ENCODE assay signal across 8 cellular contexts in the genomic region with DNA sequence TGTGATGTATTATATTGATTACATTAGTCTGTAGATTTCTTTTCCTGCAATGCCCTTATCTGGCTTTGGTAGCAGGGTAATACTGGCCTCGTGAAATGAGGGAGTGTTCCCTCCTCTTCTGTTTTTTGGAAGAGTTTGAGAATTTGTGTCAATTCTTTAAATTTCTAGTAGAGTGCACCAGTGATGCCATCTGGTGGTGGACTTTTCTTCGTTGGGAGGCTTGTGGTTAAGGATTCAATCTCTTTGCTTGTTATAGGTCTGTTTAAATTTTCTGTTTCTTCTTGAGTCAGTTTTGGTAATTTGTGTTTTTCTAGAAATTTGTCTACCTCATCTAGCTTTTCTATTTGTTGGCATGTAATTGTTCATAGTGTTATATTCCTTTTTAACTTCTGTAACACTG. TPM values are rescaled to one million over a fixed set of nuclear protein-coding genes. Genes with fewer than 3 reads are reported as not detected.
DNase-seq lines count a peak whose midpoint lies in the region; ATAC-seq and TF ChIP-seq lines count a peak whose summit lies in the region.

No MANE protein-coding gene starts in this region.

- WGBS in SK-N-SH (ENCODE audit: low lambda C conversion rate) = 8% methylated on average over 2 of the region's 2 CpGs

- no peaks in the 10 kb centered on the region for H3K27me3 ChIP-seq in SK-N-SH (ENCODE audit: insufficient read depth)
- no peaks in the 10 kb centered on the region for H3K27me3 ChIP-seq in Loucy (ENCODE audit: insufficient read depth, low read length, poor library complexity, severe bottlenecking)

- H3K4me1 ChIP-seq in SK-N-SH (ENCODE audit: control insufficient read depth in 1 of 2, insufficient read depth in 2 of 2, low read depth in 1 of 2, low read length in 1 of 2) (no peaks in the 10 kb centered on the region), Loucy (ENCODE audit: insufficient read depth, low read length, poor library complexity, severe bottlenecking) (peaks cover 16% of the 10 kb centered on the region)

- H4K20me1 ChIP-seq in SK-N-SH (ENCODE audit: insufficient read depth) (no peaks in the 10 kb centered on the region), Loucy (ENCODE audit: insufficient read depth, low read length, poor library complexity, severe bottlenecking) (peaks cover 21% of the 10 kb centered on the region)

- no peak overlapping the region for H3K4me3 Mint-ChIP-seq in activated CD8-positive, alpha-beta T cell treated with anti-CD3 and anti-CD28 coated beads for 36 hours

- H3K27ac Mint-ChIP-seq in activated CD8-positive, alpha-beta T cell treated with anti-CD3 and anti-CD28 coated beads for 36 hours = no peak overlapping the region

- no peaks in the 10 kb centered on the region for H3K9me2 ChIP-seq in SK-N-SH
- H3K9me2 ChIP-seq in Loucy (replicated peaks; ENCODE audit: low read depth, low read length) = no peaks in the 10 kb centered on the region

- TF ChIP-seq RAD21 in SK-N-SH (IDR thresholded peaks at IDR 0.05; ENCODE audit: low read length) = peak; percentile 52

- ATAC-seq in SK-N-SH treated with all-trans-retinoic acid at 6 μM for 48 hours (no peak), GM18519 (IDR thresholded peaks at IDR 0.05; ENCODE audit: low FRiP score, unreplicated experiment) (no peak)
- peak; percentile 49 for ATAC-seq in activated CD8-positive, alpha-beta T cell treated with anti-CD3 and anti-CD28 coated beads for 36 hours

- H3K9ac ChIP-seq in SK-N-SH (no peak overlapping the region), Loucy (ENCODE audit: low read depth, low read length, poor library complexity, severe bottlenecking) (no peak overlapping the region)

- intact Hi-C loops in activated CD8-positive, alpha-beta T cell treated with anti-CD3 and anti-CD28 coated beads for 36 hours (cut with micrococcal nuclease) = no loop called here

- H3K27me3 Mint-ChIP-seq in activated CD8-positive, alpha-beta T cell treated with anti-CD3 and anti-CD28 coated beads for 36 hours = peaks cover 4% of the 10 kb centered on the region

- no peak for TF ChIP-seq EP300 in SK-N-SH (IDR thresholded peaks at IDR 0.05; ENCODE audit: borderline replicate concordance in 1 of 2, low read depth in 1 of 2, low read length in 1 of 2)

- CTCF ChIA-PET in SK-N-SH (lab: Yijun Ruan, JAX) = interaction anchor here (1.4 to 1.5 kb wide), 2 partner anchors 65 to 71 kb away, joined by 3 to 6 read pairs; no protein-coding TSS in a partner anchor
- CTCF ChIA-PET in activated CD8-positive, alpha-beta T cell treated with anti-CD3 and anti-CD28 coated beads for 36 hours (lab: Charles Lee) = interaction anchor here (0.7 to 1.8 kb wide), 5 partner anchors 10 to 116 kb away, joined by 3 to 4 read pairs (median 4); no protein-coding TSS in a partner anchor

- H3K4me3 ChIP-seq in SK-N-SH (ENCODE audit: low read depth in 2 of 2, low read length in 1 of 2) (peak overlapping the region in 1 of 2 experiments; percentile 35; a peak in 1 of 4 replicates), Loucy (ENCODE audit: low read length, poor library complexity, severe bottlenecking) (no peak overlapping the region)

- DNase-seq in SK-N-SH (no peak), iris pigment epithelial cell (ENCODE audit: low read depth) (peak; percentile 47), ureter (ENCODE audit: low spot score) (no peak), NK-92 (lab: John Stamatoyannopoulos, UW; ENCODE audit: unreplicated experiment) (no peak)
- DNase-seq in activated CD8-positive, alpha-beta T cell treated with anti-CD3 and anti-CD28 coated beads for 36 hours = peak; percentile 73

- H3F3A ChIP-seq in SK-N-SH (replicated peaks; ENCODE audit: insufficient read depth) = peaks cover 4% of the 10 kb centered on the region
- H3F3A ChIP-seq in Loucy (ENCODE audit: low read depth) = no peaks in the 10 kb centered on the region

- TF ChIP-seq CTCF in SK-N-SH (IDR thresholded peaks at IDR 0.05) (peak; percentile 59), Loucy (conservative IDR thresholded peaks at IDR 0.05; ENCODE audit: low read length) (peak; percentile 90)
- peak; percentile 69 for TF ChIP-seq CTCF in activated CD8-positive, alpha-beta T cell treated with anti-CD3 and anti-CD28 coated beads for 36 hours (IDR thresholded peaks at IDR 0.05)

- POLR2A ChIA-PET in SK-N-SH (lab: Yijun Ruan, JAX) = interaction anchor here (0.7 kb wide), 1 partner anchor 109 kb away, joined by 4 read pairs; no protein-coding TSS in a partner anchor
- POLR2A ChIA-PET in activated CD8-positive, alpha-beta T cell treated with anti-CD3 and anti-CD28 coated beads for 36 hours (lab: Charles Lee) = no interaction called here

- no peak overlapping the region for H3K27ac ChIP-seq in SK-N-SH (ENCODE audit: low read depth in 2 of 2, low read length in 1 of 2)

- no peaks in the 10 kb centered on the region for H3K36me3 Mint-ChIP-seq in activated CD8-positive, alpha-beta T cell treated with anti-CD3 and anti-CD28 coated beads for 36 hours (ENCODE audit: low read depth)

- no peaks in the 10 kb centered on the region for H3K36me3 ChIP-seq in SK-N-SH (replicated peaks in 1 of 2; ENCODE audit: control insufficient read depth in 1 of 2, insufficient read depth in 2 of 2, low read length in 1 of 2)
- H3K36me3 ChIP-seq in Loucy (ENCODE audit: insufficient read depth, low read length) = peaks cover 30% of the 10 kb centered on the region; the same call in 1 of the 2 replicates

- H2AFZ ChIP-seq in SK-N-SH (ENCODE audit: low read depth) (no peak overlapping the region), Loucy (ENCODE audit: low read length) (no peak overlapping the region)

- peaks cover 5% of the 10 kb centered on the region; the same call in 1 of the 2 replicates for H3K9me3 ChIP-seq in SK-N-SH
- no peaks in the 10 kb centered on the region for H3K9me3 ChIP-seq in Loucy (ENCODE audit: insufficient read depth, low read depth, low read length)

- no peaks in the 10 kb centered on the region for H3K79me2 ChIP-seq in SK-N-SH (ENCODE audit: insufficient read depth)
- peaks cover 39% of the 10 kb centered on the region; the same call in 1 of the 2 replicates for H3K79me2 ChIP-seq in Loucy (ENCODE audit: insufficient read depth, low read length)

- no peaks in the 10 kb centered on the region for H3K4me1 Mint-ChIP-seq in activated CD8-positive, alpha-beta T cell treated with anti-CD3 and anti-CD28 coated beads for 36 hours (ENCODE audit: low read depth)

- no peaks in the 10 kb centered on the region for H3K9me3 Mint-ChIP-seq in activated CD8-positive, alpha-beta T cell treated with anti-CD3 and anti-CD28 coated beads for 36 hours

- H3K4me2 ChIP-seq in SK-N-SH = no peak overlapping the region
- H3K4me2 ChIP-seq in Loucy (ENCODE audit: low read depth, low read length, poor library complexity, severe bottlenecking) = peak overlapping the region; percentile 20

TF ChIP-seq in SK-N-SH, 30 proteins besides CTCF, POLR2A, EP300 and RAD21:
- TF ChIP-seq SMC3 (IDR thresholded peaks at IDR 0.05; ENCODE audit: low read depth, low read length) = peak; percentile 30; the same call in 1 of the 2 replicates
- TF ChIP-seq, protein P1, sequence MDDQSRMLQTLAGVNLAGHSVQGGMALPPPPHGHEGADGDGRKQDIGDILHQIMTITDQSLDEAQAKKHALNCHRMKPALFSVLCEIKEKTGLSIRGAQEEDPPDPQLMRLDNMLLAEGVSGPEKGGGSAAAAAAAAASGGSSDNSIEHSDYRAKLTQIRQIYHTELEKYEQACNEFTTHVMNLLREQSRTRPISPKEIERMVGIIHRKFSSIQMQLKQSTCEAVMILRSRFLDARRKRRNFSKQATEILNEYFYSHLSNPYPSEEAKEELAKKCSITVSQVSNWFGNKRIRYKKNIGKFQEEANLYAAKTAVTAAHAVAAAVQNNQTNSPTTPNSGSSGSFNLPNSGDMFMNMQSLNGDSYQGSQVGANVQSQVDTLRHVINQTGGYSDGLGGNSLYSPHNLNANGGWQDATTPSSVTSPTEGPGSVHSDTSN (IDR thresholded peaks at IDR 0.05) = no peak

TF ChIP-seq in SK-N-SH treated with all-trans-retinoic acid at 6 μM for 48 hours, 23 proteins besides CTCF, POLR2A, EP300 and RAD21 (continues in another document):
- TF ChIP-seq BACH2 (CRISPR knock-in tag; IDR thresholded peaks at IDR 0.05; ENCODE audit: borderline replicate concordance) (no peak), RARB (CRISPR knock-in tag; IDR thresholded peaks at IDR 0.05) (no peak), ZNF565 (CRISPR knock-in tag; conservative IDR thresholded peaks at IDR 0.05; ENCODE audit: low read depth) (no peak), TCF4 (CRISPR knock-in tag; IDR thresholded peaks at IDR 0.05; ENCODE audit: borderline replicate concordance) (no peak), TOX (CRISPR knock-in tag; IDR thresholded peaks at IDR 0.05; ENCODE audit: borderline replicate concordance) (no peak), SNAI2 (CRISPR knock-in tag; IDR thresholded peaks at IDR 0.05) (no peak), ZFP3 (CRISPR knock-in tag; IDR thresholded peaks at IDR 0.05) (no peak), ISL1 (CRISPR knock-in tag; IDR thresholded peaks at IDR 0.05) (no peak), ZNF70 (CRISPR knock-in tag; IDR thresholded peaks at IDR 0.05) (no peak)
- TF ChIP-seq, protein P2, sequence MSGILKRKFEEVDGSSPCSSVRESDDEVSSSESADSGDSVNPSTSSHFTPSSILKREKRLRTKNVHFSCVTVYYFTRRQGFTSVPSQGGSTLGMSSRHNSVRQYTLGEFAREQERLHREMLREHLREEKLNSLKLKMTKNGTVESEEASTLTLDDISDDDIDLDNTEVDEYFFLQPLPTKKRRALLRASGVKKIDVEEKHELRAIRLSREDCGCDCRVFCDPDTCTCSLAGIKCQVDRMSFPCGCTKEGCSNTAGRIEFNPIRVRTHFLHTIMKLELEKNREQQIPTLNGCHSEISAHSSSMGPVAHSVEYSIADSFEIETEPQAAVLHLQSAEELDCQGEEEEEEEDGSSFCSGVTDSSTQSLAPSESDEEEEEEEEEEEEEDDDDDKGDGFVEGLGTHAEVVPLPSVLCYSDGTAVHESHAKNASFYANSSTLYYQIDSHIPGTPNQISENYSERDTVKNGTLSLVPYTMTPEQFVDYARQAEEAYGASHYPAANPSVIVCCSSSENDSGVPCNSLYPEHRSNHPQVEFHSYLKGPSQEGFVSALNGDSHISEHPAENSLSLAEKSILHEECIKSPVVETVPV (CRISPR knock-in tag; IDR thresholded peaks at IDR 0.05) = no peak

RNA-seq across cellular contexts. Expression of a gene that starts 18.9 kb away (rescaled TPM):
- polyA plus RNA-seq in SK-N-SH (2012; rRNA removed) = 0.88 and 1.5 TPM in 2 replicates
- 0.62 and 1.1 TPM in 2 replicates for polyA plus RNA-seq in SK-N-SH (2012; cell fraction: cytosol; rRNA removed)
- 4.6 and 4.7 TPM in 2 replicates for polyA plus RNA-seq in SK-N-SH (2012; cell fraction: nucleus; rRNA removed)
- total RNA-seq in activated CD8-positive, alpha-beta T cell treated with anti-CD3 and anti-CD28 coated beads for 36 hours = under 1 TPM; 0.16 to 0.22 TPM
- total RNA-seq in ureter = 37.1 TPM

RNA-seq across cellular contexts. Expression of a gene that starts 46.5 kb away (rescaled TPM):
- 0.08 and 0.15 TPM in 2 replicates for polyA plus RNA-seq in SK-N-SH (2012; rRNA removed)
- polyA plus RNA-seq in SK-N-SH (2012; cell fraction: cytosol; rRNA removed) = 0.07 TPM in 1 of 2 replicates, not detected in the other
- polyA plus RNA-seq in SK-N-SH (2012; cell fraction: nucleus; rRNA removed) = 0.41 and 0.42 TPM in 2 replicates
- total RNA-seq in activated CD8-positive, alpha-beta T cell treated with anti-CD3 and anti-CD28 coated beads for 36 hours = not detected
- 1.7 TPM for total RNA-seq in ureter

Comparison
In these comparisons a context has a peak if more than half of its experiments do, and no peak if none do; other contexts are left out.
1. DNase-seq: peak in activated CD8-positive, alpha-beta T cell treated with anti-CD3 and anti-CD28 coated beads for 36 hours (single experiment) and iris pigment epithelial cell (single experiment); none in SK-N-SH (single experiment), ureter (single experiment) and NK-92 (single experiment).
2. RNA of a gene that starts 18.9 kb away (total RNA-seq): 37.1 TPM in ureter (single experiment); 0.16 to 0.22 TPM in activated CD8-positive, alpha-beta T cell treated with anti-CD3 and anti-CD28 coated beads for 36 hours; every median in the first group is over 10 times any median in the second.
3. Peak in every context shown above with its lines, with median percentiles within 50 percentile points of each other: CTCF ChIP-seq.